ENCODE assay signal across 8 cellular contexts in genomic region chr12:64451687-64452558, GRCh38.
DNase-seq lines count a peak whose midpoint lies in the region; ATAC-seq and TF ChIP-seq lines count a peak whose summit lies in the region.

Gene TBK1, plus strand, starts transcription at chr12:64452120. Its CDS starts 3,751 bp downstream, at chr12:64455871.

- H3K4me3 ChIP-seq in choroid plexus epithelial cell (ENCODE audit: low read depth, low read length), result peak within 1 kb of the TSS; percentile 95

- DNase-seq in AG08396 (ENCODE audit: low spot score) (peak; percentile 96), NCI-H345 (lab: John Stamatoyannopoulos, UW) (peak; percentile 80), choroid plexus epithelial cell (ENCODE audit: low read depth) (peak; percentile 90)
- peak; percentile 83 for DNase-seq in activated CD4-positive, CD25-positive, alpha-beta regulatory T cell treated with anti-CD3 and anti-CD28 coated beads, Interleukin-2, amount 50 U/mL, for 72 hours
- DNase-seq in stimulated activated CD4-positive, alpha-beta T cell treated with anti-CD3 and anti-CD28 coated beads, Interleukin-1b, Interleukin-23, amount 100 ng/mL, for 4 hours (ENCODE audit: low read depth in 2 of 2), result peak; percentile 41 to 58

- TF ChIP-seq CTCF in choroid plexus epithelial cell (conservative IDR thresholded peaks at IDR 0.05; ENCODE audit: low read depth, low read length), result peak; percentile 1

- no peaks in the 10 kb centered on the region for H3K27me3 ChIP-seq in layer of hippocampus (ENCODE audit: control insufficient read depth, insufficient read depth, low read length)

- peak within 1 kb of the TSS; percentile 90 for H3K27ac ChIP-seq in layer of hippocampus (ENCODE audit: low read depth, low read length)

- ATAC-seq in GM18868 (IDR thresholded peaks at IDR 0.05; ENCODE audit: unreplicated experiment) (peak; percentile 85), HG03103 (IDR thresholded peaks at IDR 0.05; ENCODE audit: low read depth, unreplicated experiment) (peak; percentile 77)

Comparison
In these comparisons a context has a peak if more than half of its experiments do, and no peak if none do; other contexts are left out.
1. Peak in every context shown above with its lines: DNase-seq, ATAC-seq, H3K4me3 ChIP-seq and H3K27ac ChIP-seq.